ENCODE assay signal across 10 cellular contexts in genomic region chr19:18415177-18415867, GRCh38. TPM values are rescaled to one million over a fixed set of nuclear protein-coding genes. Genes with fewer than 3 reads are reported as not detected.
DNase-seq lines count a peak whose midpoint lies in the region; ATAC-seq and TF ChIP-seq lines count a peak whose summit lies in the region.
"Had no signal": no experiment of that assay in that cellular context is flagged by ENCODE, and none has a peak within 500 bp of the region (broad histone marks: within the 10 kb centered on the region; RNA-seq: fewer than 3 reads in every experiment).

No MANE protein-coding gene starts in this region.

- H3K27ac ChIP-seq in lower lobe of right lung (peak overlapping the region; percentile 97), transverse colon (peak overlapping the region; percentile 87 to 92 (median 88))

- in situ Hi-C loops in transverse colon (cut with MboI; ENCODE audit: low pct_ligation_motif_present in 1 of 4, low pct_unique_long_range_greater_than_20kb in 1 of 4, low sequenced_read_pairs in 3 of 4) = loop anchor here in 1 of 4 donors (25.0 kb wide), 1 partner anchor 153 kb away; the partner anchor contains the start of gene IQCN

- intact Hi-C loops in lower lobe of right lung (cut with DNase I) (no loop called here), transverse colon (cut with DNase I; ENCODE audit: low total_unique reads) (loop anchor here (10.0 kb wide), 2 partner anchors 151 to 211 kb away; partner anchors contain the start of gene RAB3A)

- peaks cover 58% of the 10 kb centered on the region for H3K4me1 Mint-ChIP-seq in brain

- H3K27me3 Mint-ChIP-seq in brain = peaks cover 16% of the 10 kb centered on the region

- ATAC-seq in lower lobe of right lung (peak; percentile 1 to 6), GM21825 (IDR thresholded peaks at IDR 0.05; ENCODE audit: unreplicated experiment) (no peak)

- no peaks in the 10 kb centered on the region for H3K36me3 Mint-ChIP-seq in brain

- DNase-seq in CMK (ENCODE audit: low read depth) (peak; percentile 93), NCI-H2227 treated with DMSO at 0.1 percent for 48 hours (lab: John Stamatoyannopoulos, UW) (peak; percentile 69), lower lobe of right lung (peak; percentile 79), transverse colon (peak; percentile 54), NCI-H2107 treated with DMSO at 0.1 percent for 48 hours (lab: John Stamatoyannopoulos, UW; ENCODE audit: unreplicated experiment) (no peak)
- no peak for DNase-seq in activated CD4-positive, alpha-beta T cell treated with anti-CD3 and anti-CD28 coated beads for 48 hours

- TF ChIP-seq EP300 in transverse colon (IDR thresholded peaks at IDR 0.05; ENCODE audit: low read depth) = no peak

- H3K4me3 Mint-ChIP-seq in brain = peak overlapping the region; percentile 54 to 88 (median 63)

- H3K9me3 Mint-ChIP-seq in brain = peaks cover 0 to 11% (median 0%) of the 10 kb centered on the region in 5 experiments
- H3K9me3 Mint-ChIP-seq: IgD-negative memory B cell had no signal

- no peak for TF ChIP-seq POLR2A in transverse colon (IDR thresholded peaks at IDR 0.05)

- H3K9me3 ChIP-seq in lower lobe of right lung (no peaks in the 10 kb centered on the region), transverse colon (no peaks in the 10 kb centered on the region)

- H3K36me3 ChIP-seq in lower lobe of right lung (no peaks in the 10 kb centered on the region), transverse colon (no peaks in the 10 kb centered on the region)

- H3K4me3 ChIP-seq in lower lobe of right lung (peak overlapping the region; percentile 80), transverse colon (peak overlapping the region in 2 of 4 donors; percentile 5 to 22)

- H3K27ac Mint-ChIP-seq in brain = peak overlapping the region; percentile 86 to 100 (median 99)

- TF ChIP-seq CTCF in brain (conservative IDR thresholded peaks at IDR 0.05) (no peak), lower lobe of right lung (IDR thresholded peaks at IDR 0.05) (no peak), transverse colon (IDR thresholded peaks at IDR 0.05) (no peak)

- 35% methylated on average over 25 of the region's 25 CpGs; no CpG with 5 or more reads in 1 of the 2 donors for WGBS in transverse colon (ENCODE audit: low coverage in 1 of 2), 2 donors

- H3K4me1 ChIP-seq in lower lobe of right lung (peaks cover 55% of the 10 kb centered on the region), transverse colon (peaks cover 35 to 56% (median 54%) of the 10 kb centered on the region in 4 donors)

- no peaks in the 10 kb centered on the region for H3K27me3 ChIP-seq in lower lobe of right lung (ENCODE audit: low read depth)
- peaks cover 24% of the 10 kb centered on the region for H3K27me3 ChIP-seq in transverse colon

RNA-seq across cellular contexts. Expression of gene SSBP4, which starts 3.9 kb away (rescaled TPM):
- polyA plus RNA-seq in brain (ENCODE audit: insufficient read depth, low read depth, low replicate concordance) = 93.3 TPM
- total RNA-seq in lower lobe of right lung (65.6 TPM), transverse colon (10 to 100 TPM in 3 of 4 donors, 1 to 10 TPM in 1; 9.4 to 40.4 (median 32.2) TPM)

RNA-seq across cellular contexts. Expression of gene LRRC25, which starts 17.9 kb away (rescaled TPM):
- polyA plus RNA-seq in brain (ENCODE audit: insufficient read depth, low read depth, low replicate concordance) = 0.83 TPM
- total RNA-seq in lower lobe of right lung (35.4 TPM), transverse colon (1 to 10 TPM in 3 of 4 donors, not detected in 1; 3.3 to 4.9 (median 4.1) TPM)
- total RNA-seq: myocyte had no signal

RNA-seq across cellular contexts. Expression of gene ISYNA1, which starts 22.6 kb away (rescaled TPM):
- 120 TPM for polyA plus RNA-seq in brain (ENCODE audit: insufficient read depth, low read depth, low replicate concordance)
- total RNA-seq in lower lobe of right lung (30.6 TPM), transverse colon (10 to 100 TPM in 2 of 4 donors, 1 to 10 TPM in 2; 3.0 to 15.1 (median 8.8) TPM)

RNA-seq across cellular contexts. Expression of gene GDF15, which starts 29.4 kb away (rescaled TPM):
- 5.2 TPM for polyA plus RNA-seq in brain (ENCODE audit: insufficient read depth, low read depth, low replicate concordance)
- 21.2 TPM for total RNA-seq in lower lobe of right lung
- 10 to 100 TPM; 36.3 to 77.0 (median 58.9) TPM for total RNA-seq in transverse colon
- polyA plus RNA-seq: IgD-negative memory B cell had no signal

Comparison
In these comparisons a context has a peak if more than half of its experiments do, and no peak if none do; other contexts are left out.
1. DNase-seq: peak in CMK (single experiment), NCI-H2227 treated with DMSO at 0.1 percent for 48 hours (single experiment), lower lobe of right lung (single experiment) and transverse colon (single experiment); none in activated CD4-positive, alpha-beta T cell treated with anti-CD3 and anti-CD28 coated beads for 48 hours (single experiment) and NCI-H2107 treated with DMSO at 0.1 percent for 48 hours (single experiment).